ENCODE assay signal across 18 cellular contexts in the genomic region with DNA sequence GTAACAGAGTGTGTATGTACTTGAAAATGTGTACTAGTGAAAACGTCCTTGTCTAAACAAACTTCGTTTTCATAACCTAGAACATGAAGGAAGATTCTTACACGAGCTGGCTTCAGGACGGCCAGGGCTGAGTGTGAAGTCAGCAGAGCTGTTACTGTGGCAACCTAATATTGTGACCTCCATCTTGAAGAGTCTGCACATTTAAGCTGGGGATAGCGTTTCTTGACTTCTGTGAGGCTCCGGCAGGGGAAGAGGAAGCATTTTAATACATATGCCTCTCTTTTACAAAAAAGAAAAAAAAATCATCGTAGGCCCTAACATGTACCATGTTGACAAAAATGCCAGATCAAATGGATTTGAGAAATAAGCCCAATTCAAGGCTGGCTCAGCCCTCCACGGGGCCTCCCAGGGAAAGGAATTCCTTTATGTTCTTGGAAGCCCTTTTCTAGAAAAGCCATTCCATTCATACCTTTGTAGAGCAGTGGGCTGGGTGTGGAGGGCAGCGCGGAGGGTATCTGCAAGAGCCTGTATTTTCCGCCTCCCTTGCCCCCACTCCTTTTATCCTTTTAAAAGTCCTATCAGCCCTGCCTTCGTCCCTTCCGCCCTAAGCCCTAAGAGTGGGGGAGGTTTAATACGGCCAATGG. TPM values are rescaled to one million over a fixed set of nuclear protein-coding genes. Genes with fewer than 3 reads are reported as not detected.
A peak's percentile ranks its signal among the peaks of the same experiment; 100 is the strongest.
DNase-seq lines count a peak whose midpoint lies in the region; ATAC-seq, FAIRE-seq and TF ChIP-seq lines count a peak whose summit lies in the region.
"Had no signal": no experiment of that assay in that cellular context is flagged by ENCODE, and none has a peak within 500 bp of the region (broad histone marks: within the 10 kb centered on the region; RNA-seq: fewer than 3 reads in every experiment).

No MANE protein-coding gene starts in this region.

- no peak overlapping the region for H3K4ac ChIP-seq in neuronal stem cell (ENCODE audit: low read length)

- H3K27ac Mint-ChIP-seq in GM23338 (peak overlapping the region; percentile 99), astrocyte (ENCODE audit: unreplicated experiment) (peak overlapping the region; percentile 97)
- H3K27ac Mint-ChIP-seq in stimulated activated naive B cell treated with anti-CD40 and anti-IgM and Interleukin-4, amounts not matched to agents 10 μg/mL and 1 μg/mL and 100 μg/mL, for 72 hours = no peak overlapping the region
- H3K27ac Mint-ChIP-seq: stimulated activated naive CD8-positive, alpha-beta T cell treated with anti-CD3 and anti-CD28 coated beads, Interleukin-15, amount 100 ng/mL, for 72 hours had no signal

- H3K14ac ChIP-seq in neuronal stem cell (ENCODE audit: low read length) = no peak overlapping the region

- no peak for TF ChIP-seq CTCF in GM23338 (conservative IDR thresholded peaks at IDR 0.05; ENCODE audit: low read depth in 2 of 2)
- no peak for TF ChIP-seq CTCF in astrocyte (IDR thresholded peaks at IDR 0.05; ENCODE audit: insufficient read depth, low read depth, low read length)
- no peak for TF ChIP-seq CTCF in hepatocyte (IDR thresholded peaks at IDR 0.05; ENCODE audit: poor library complexity)

- H3K79me2 ChIP-seq in GM23338 (replicated peaks; ENCODE audit: insufficient read depth) (no peaks in the 10 kb centered on the region), astrocyte (ENCODE audit: insufficient read depth, low read length) (no peaks in the 10 kb centered on the region), hepatocyte (no peaks in the 10 kb centered on the region)

- H3K27me3 ChIP-seq in GM23338 (ENCODE audit: insufficient read depth) (peaks cover 28% of the 10 kb centered on the region), astrocyte (ENCODE audit: insufficient read depth, low read length) (no peaks in the 10 kb centered on the region), hepatocyte (peaks cover 9% of the 10 kb centered on the region), neuronal stem cell (ENCODE audit: control insufficient read depth in 3 of 3, insufficient read depth in 3 of 3, low read depth in 1 of 3, low read length in 3 of 3) (no peaks in the 10 kb centered on the region)
- H3K27me3 ChIP-seq: ovary had no signal

- H3K9me3 Mint-ChIP-seq in GM23338 (no peaks in the 10 kb centered on the region; the same call in 2 of the 3 replicates), astrocyte (ENCODE audit: unreplicated experiment) (peaks cover 1% of the 10 kb centered on the region)
- no peaks in the 10 kb centered on the region for H3K9me3 Mint-ChIP-seq in stimulated activated naive B cell treated with anti-CD40 and anti-IgM and Interleukin-4, amounts not matched to agents 10 μg/mL and 1 μg/mL and 100 μg/mL, for 72 hours
- H3K9me3 Mint-ChIP-seq: CD4-positive, alpha-beta memory T cell; stimulated activated naive CD8-positive, alpha-beta T cell treated with anti-CD3 and anti-CD28 coated beads, Interleukin-15, amount 100 ng/mL, for 72 hours had no signal

- no peak for TF ChIP-seq POLR2A in GM18505 (IDR thresholded peaks at IDR 0.05; ENCODE audit: borderline replicate concordance, extremely low read depth, insufficient read depth, insufficient read length)

- H2BK15ac ChIP-seq in neuronal stem cell (ENCODE audit: low read length) = no peak overlapping the region

- no peak overlapping the region for H2BK120ac ChIP-seq in neuronal stem cell (ENCODE audit: low read depth, low read length)

- peak overlapping the region; percentile 44 for H3K9ac ChIP-seq in astrocyte (ENCODE audit: low read length)
- H3K9ac ChIP-seq in neuronal stem cell (ENCODE audit: low read depth, low read length, poor library complexity) = no peak overlapping the region

- H2AFZ ChIP-seq in GM23338 = no peak overlapping the region
- H2AFZ ChIP-seq in astrocyte (ENCODE audit: low read depth, low read length) = no peak overlapping the region
- H2AFZ ChIP-seq in hepatocyte = no peak overlapping the region
- H2AFZ ChIP-seq in neuronal stem cell (ENCODE audit: low read length) = peak overlapping the region; percentile 70

- peaks cover 31% of the 10 kb centered on the region for H3K27me3 Mint-ChIP-seq in GM23338 (ENCODE audit: insufficient read depth, low read depth, poor library complexity)
- H3K27me3 Mint-ChIP-seq in astrocyte (ENCODE audit: low read depth, unreplicated experiment) = peaks cover under 1% of the 10 kb centered on the region
- peaks cover 32 to 33% of the 10 kb centered on the region in 2 donors for H3K27me3 Mint-ChIP-seq in stimulated activated naive B cell treated with anti-CD40 and anti-IgM and Interleukin-4, amounts not matched to agents 10 μg/mL and 1 μg/mL and 100 μg/mL, for 72 hours

- FAIRE-seq in astrocyte (lab: Jason Lieb, UNC) = no peak
- FAIRE-seq: keratinocyte had no signal

- H3K4me1 Mint-ChIP-seq in GM23338 = peaks cover 57% of the 10 kb centered on the region
- peaks cover 34% of the 10 kb centered on the region for H3K4me1 Mint-ChIP-seq in astrocyte (ENCODE audit: low read depth, unreplicated experiment)
- H3K4me1 Mint-ChIP-seq in stimulated activated naive B cell treated with anti-CD40 and anti-IgM and Interleukin-4, amounts not matched to agents 10 μg/mL and 1 μg/mL and 100 μg/mL, for 72 hours = peaks cover 6 to 10% of the 10 kb centered on the region in 2 donors

- H2BK12ac ChIP-seq in neuronal stem cell (ENCODE audit: low read length) = no peak overlapping the region

- H3K18ac ChIP-seq in neuronal stem cell (ENCODE audit: low read length) = peak overlapping the region; percentile 15

- H3K4me2 ChIP-seq in GM23338 = peak overlapping the region; percentile 84
- peak overlapping the region; percentile 38 for H3K4me2 ChIP-seq in astrocyte (ENCODE audit: low read length)
- peak overlapping the region; percentile 27 for H3K4me2 ChIP-seq in hepatocyte
- no peak overlapping the region for H3K4me2 ChIP-seq in neuronal stem cell (ENCODE audit: insufficient read depth, low read length, poor library complexity, severe bottlenecking)

- no peak overlapping the region for H4K91ac ChIP-seq in neuronal stem cell (ENCODE audit: low read depth, low read length, poor library complexity)

- peak overlapping the region; percentile 19 for H2BK5ac ChIP-seq in neuronal stem cell (ENCODE audit: low read length)

- H3F3A ChIP-seq in GM23338 (replicated peaks; ENCODE audit: low read depth) = no peaks in the 10 kb centered on the region

- peaks cover 37% of the 10 kb centered on the region for H3K4me1 ChIP-seq in GM23338 (ENCODE audit: insufficient read depth)
- H3K4me1 ChIP-seq in astrocyte (ENCODE audit: insufficient read depth, low read length) = peaks cover 45% of the 10 kb centered on the region
- no peaks in the 10 kb centered on the region for H3K4me1 ChIP-seq in hepatocyte (ENCODE audit: insufficient read depth)
- H3K4me1 ChIP-seq in neuronal stem cell (ENCODE audit: control insufficient read depth in 2 of 2, insufficient read depth in 1 of 2, low read depth in 1 of 2, low read length in 2 of 2) = peaks cover 26 to 33% of the 10 kb centered on the region in 2 donors

- no peak overlapping the region for H4K8ac ChIP-seq in neuronal stem cell (ENCODE audit: low read depth, low read length)

- no peaks in the 10 kb centered on the region; the same call in 2 of the 3 replicates for H3K36me3 Mint-ChIP-seq in GM23338 (ENCODE audit: low read depth)
- H3K36me3 Mint-ChIP-seq in astrocyte (ENCODE audit: low read depth, unreplicated experiment) = no peaks in the 10 kb centered on the region
- peaks cover 13 to 14% of the 10 kb centered on the region in 2 donors for H3K36me3 Mint-ChIP-seq in stimulated activated naive B cell treated with anti-CD40 and anti-IgM and Interleukin-4, amounts not matched to agents 10 μg/mL and 1 μg/mL and 100 μg/mL, for 72 hours

- H3K79me1 ChIP-seq in neuronal stem cell (ENCODE audit: low read depth, low read length) = no peaks in the 10 kb centered on the region

- DNase-seq in GM23338 (ENCODE audit: low spot score) (peak; percentile 98), astrocyte (ENCODE audit: low read depth) (peak; percentile 43), hepatocyte (ENCODE audit: low spot score) (peak; percentile 71), neuronal stem cell (ENCODE audit: low spot score) (peak; percentile 88), SK-N-DZ (ENCODE audit: low spot score) (no peak)
- no peak for DNase-seq in stimulated activated naive B cell treated with anti-CD40 and anti-IgM and Interleukin-4, amounts not matched to agents 10 μg/mL and 1 μg/mL and 100 μg/mL, for 72 hours
- DNase-seq: CD4-positive, alpha-beta memory T cell; NCI-H1048; NCI-H524 treated with DMSO at 0.1 percent for 48 hours; ovary; stimulated activated CD4-positive, alpha-beta T cell treated with anti-CD3 and anti-CD28 coated beads, Interleukin-2, amount 100 ng/mL, for 48 hours; stimulated activated naive CD8-positive, alpha-beta T cell treated with anti-CD3 and anti-CD28 coated beads, Interleukin-15, amount 100 ng/mL, for 72 hours; WERI-Rb-1 had no signal

- H3K36me3 ChIP-seq in GM23338 (ENCODE audit: insufficient read depth) = no peaks in the 10 kb centered on the region
- no peaks in the 10 kb centered on the region for H3K36me3 ChIP-seq in astrocyte (ENCODE audit: insufficient read depth, low read length)
- no peaks in the 10 kb centered on the region for H3K36me3 ChIP-seq in hepatocyte (replicated peaks; ENCODE audit: insufficient read depth, low read depth)
- H3K36me3 ChIP-seq in neuronal stem cell (replicated peaks in 1 of 2; ENCODE audit: control insufficient read depth in 2 of 2, insufficient read depth in 2 of 2, low read length in 2 of 2) = peaks cover 0 to 5% of the 10 kb centered on the region in 2 donors
- H3K36me3 ChIP-seq: ovary had no signal

- H3K9me3 ChIP-seq in astrocyte (ENCODE audit: insufficient read depth, low read depth, low read length) (no peaks in the 10 kb centered on the region), hepatocyte (ENCODE audit: low read depth) (no peaks in the 10 kb centered on the region), neuronal stem cell (replicated peaks in 1 of 2; ENCODE audit: control insufficient read depth in 2 of 2, insufficient read depth in 1 of 2, low read depth in 1 of 2, low read length in 2 of 2) (peaks cover 0 to 4% of the 10 kb centered on the region in 2 donors)
- H3K9me3 ChIP-seq: ovary had no signal

- no peak overlapping the region for H2AK5ac ChIP-seq in neuronal stem cell (ENCODE audit: low read depth, low read length)

- 50% methylated on average over 14 of the region's 14 CpGs for WGBS in hepatocyte (ENCODE audit: low lambda C conversion rate, missing lambda C conversion rate)
- no CpG with 5 or more reads among the region's 14 CpGs for WGBS in neuronal stem cell (ENCODE audit: extremely low coverage in 2 of 2, insufficient read length in 2 of 2, insufficient replicate concordance in 1 of 2), 2 donors

- H3K4me3 Mint-ChIP-seq in GM23338 (peak overlapping the region; percentile 52), astrocyte (ENCODE audit: unreplicated experiment) (peak overlapping the region; percentile 36)
- H3K4me3 Mint-ChIP-seq in stimulated activated naive B cell treated with anti-CD40 and anti-IgM and Interleukin-4, amounts not matched to agents 10 μg/mL and 1 μg/mL and 100 μg/mL, for 72 hours = no peak overlapping the region
- H3K4me3 Mint-ChIP-seq: stimulated activated naive CD8-positive, alpha-beta T cell treated with anti-CD3 and anti-CD28 coated beads, Interleukin-15, amount 100 ng/mL, for 72 hours had no signal

- ATAC-seq in GM23338 (peak; percentile 82), HG03378 (IDR thresholded peaks at IDR 0.05; ENCODE audit: unreplicated experiment) (no peak), GM18505 (IDR thresholded peaks at IDR 0.05; ENCODE audit: unreplicated experiment) (no peak)
- no peak for ATAC-seq in stimulated activated naive B cell treated with anti-CD40 and anti-IgM and Interleukin-4, amounts not matched to agents 10 μg/mL and 1 μg/mL and 100 μg/mL, for 72 hours (replicated peaks)
- ATAC-seq: stimulated activated naive CD8-positive, alpha-beta T cell treated with anti-CD3 and anti-CD28 coated beads, Interleukin-15, amount 100 ng/mL, for 72 hours had no signal

- H3K4me3 ChIP-seq in GM23338 (peak overlapping the region; percentile 21), astrocyte (ENCODE audit: insufficient read depth, low read depth, low read length) (no peak overlapping the region), hepatocyte (no peak overlapping the region), neuronal stem cell (ENCODE audit: low read length in 2 of 2) (no peak overlapping the region)
- H3K4me3 ChIP-seq: ovary had no signal

- peak overlapping the region; percentile 90 for H3K27ac ChIP-seq in GM23338 (ENCODE audit: low read depth)
- H3K27ac ChIP-seq in astrocyte (ENCODE audit: low read depth, low read length) = peak overlapping the region; percentile 67
- peak overlapping the region; percentile 2 for H3K27ac ChIP-seq in hepatocyte
- peak overlapping the region; percentile 95 for H3K27ac ChIP-seq in neuronal stem cell (replicated peaks; ENCODE audit: low read length)
- H3K27ac ChIP-seq: HL-60, ovary, WERI-Rb-1 had no signal

- H3K9me2 ChIP-seq in GM23338 (ENCODE audit: insufficient read depth) (no peaks in the 10 kb centered on the region), hepatocyte (replicated peaks; ENCODE audit: insufficient read depth) (no peaks in the 10 kb centered on the region)

- no peak overlapping the region for H3K23ac ChIP-seq in neuronal stem cell (ENCODE audit: low read depth, low read length, poor library complexity)

- H4K20me1 ChIP-seq in GM23338 (replicated peaks; ENCODE audit: insufficient read depth) (no peaks in the 10 kb centered on the region), astrocyte (ENCODE audit: insufficient read depth, low read length) (no peaks in the 10 kb centered on the region), hepatocyte (ENCODE audit: insufficient read depth, poor library complexity, severe bottlenecking) (no peaks in the 10 kb centered on the region)

RNA-seq across cellular contexts. Expression of a gene that starts 51.1 kb away (rescaled TPM):
- 0.49 and 1.4 TPM in 2 replicates for total RNA-seq in GM23338 (2014; rRNA removed; shearing (Covaris generic))
- polyA plus RNA-seq in GM23338 (2016; fragmentation: Nextera tagmentation; extraction: Ambion mirVana) (0.16 and 0.24 TPM in 2 replicates), hepatocyte (0.13 and 0.35 TPM in 2 replicates)
- total RNA-seq in astrocyte (9.2 and 12.8 TPM in 2 replicates), hepatocyte (0.20 and 0.76 TPM in 2 replicates)
- 0.06 TPM for polyA plus RNA-seq in neuronal stem cell (2013, experiment 1 of 2)
- 0.08 TPM for polyA plus RNA-seq in neuronal stem cell (2013, experiment 2 of 2)
- polyA plus RNA-seq in SK-N-DZ (2014; cell fraction: cytosol; rRNA removed) = not detected in 2 replicates
- not detected in 2 replicates for polyA plus RNA-seq in SK-N-DZ (2014; cell fraction: nucleus; rRNA removed)
- total RNA-seq: CD4-positive, alpha-beta memory T cell; endothelial cell of umbilical vein had no signal
- polyA plus RNA-seq: endothelial cell of umbilical vein had no signal

Comparison
In these comparisons a context has a peak if more than half of its experiments do, and no peak if none do; other contexts are left out.
1. DNase-seq: peak in GM23338 (single experiment), astrocyte (single experiment), hepatocyte (single experiment) and neuronal stem cell (single experiment); none in stimulated activated naive B cell treated with anti-CD40 and anti-IgM and Interleukin-4, amounts not matched to agents 10 μg/mL and 1 μg/mL and 100 μg/mL, for 72 hours (single experiment) and SK-N-DZ (single experiment).
2. H3K27ac ChIP-seq: peak in every context shown above with its lines; median percentile 95 in neuronal stem cell; 90 in GM23338; 67 in astrocyte; 2 in hepatocyte.
3. H3K4me3 Mint-ChIP-seq: peak in GM23338 (single experiment) and astrocyte (single experiment); none in stimulated activated naive B cell treated with anti-CD40 and anti-IgM and Interleukin-4, amounts not matched to agents 10 μg/mL and 1 μg/mL and 100 μg/mL, for 72 hours (0 of 2).